9 cellular contexts compared by ENCODE assay signal in the genomic region with DNA sequence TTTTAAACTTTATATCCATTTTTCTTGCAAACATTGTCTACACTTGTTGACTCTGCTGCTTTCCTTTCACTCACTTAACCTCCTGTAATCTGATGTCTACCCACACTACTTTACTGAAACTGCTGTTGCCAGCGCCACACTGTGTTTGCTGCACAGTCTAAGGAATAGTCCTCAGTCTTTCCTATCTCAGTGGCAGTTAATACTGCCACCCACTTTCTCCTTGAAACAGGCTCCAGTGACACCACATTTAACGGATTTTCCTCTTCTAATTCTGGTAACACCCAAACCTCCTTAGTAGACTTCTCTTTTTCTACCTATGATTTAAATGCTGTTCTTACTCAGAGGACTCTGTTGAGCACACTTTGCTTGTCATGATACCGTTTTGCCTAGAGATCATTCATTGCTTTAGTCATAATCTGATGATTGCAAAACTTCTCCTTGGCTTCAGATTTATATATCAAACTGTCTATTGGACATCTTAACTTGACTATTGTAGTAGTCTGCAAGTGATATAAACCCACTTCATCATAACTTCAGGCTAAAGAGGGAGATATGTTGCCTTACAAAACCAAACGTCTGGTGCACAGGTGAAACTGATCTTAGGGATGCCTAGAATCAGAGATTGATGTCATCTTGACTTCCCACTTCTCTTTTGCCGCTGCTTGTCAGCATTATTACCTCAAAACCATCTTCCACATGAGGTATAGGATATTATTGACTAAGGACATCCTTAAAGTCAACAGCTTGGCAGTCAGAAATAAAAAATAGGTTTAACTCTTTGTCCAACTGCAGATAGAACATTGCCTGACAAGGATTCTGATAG.
DNase-seq lines count a peak whose midpoint lies in the region; ATAC-seq lines count a peak whose summit lies in the region.
"Had no signal": no experiment of that assay in that cellular context is flagged by ENCODE, and none has a peak within 500 bp of the region (broad histone marks: within the 10 kb centered on the region; RNA-seq: fewer than 3 reads in every experiment).

No MANE protein-coding gene starts in this region.

- H3K27ac Mint-ChIP-seq in activated naive CD4-positive, alpha-beta T cell treated with anti-CD3 and anti-CD28 coated beads, Interleukin-2, amount 50 U/mL, for 24 hours: peak overlapping the region; percentile 97

- no peaks in the 10 kb centered on the region for H3K9me3 Mint-ChIP-seq in activated T-cell treated with anti-CD3 and anti-CD28 coated beads, Interleukin-2, amount 50 U/mL, for 4 hours
- no peaks in the 10 kb centered on the region for H3K9me3 Mint-ChIP-seq in activated naive CD4-positive, alpha-beta T cell treated with anti-CD3 and anti-CD28 coated beads, Interleukin-2, amount 50 U/mL, for 24 hours

- ATAC-seq in activated T-cell treated with anti-CD3 and anti-CD28 coated beads, Interleukin-2, amount 50 U/mL, for 4 hours: peak; percentile 84 to 91
- peak; percentile 93 for ATAC-seq in stimulated activated naive CD8-positive, alpha-beta T cell treated with anti-CD3 and anti-CD28 coated beads, Interleukin-15, Interleukin-2, amounts not matched to agents 100 U/mL and 50 U/mL, for 24 hours

- in situ Hi-C loops in KBM-7 (cut with MboI; ENCODE audit: low pct_unique_long_range_greater_than_20kb, low sequenced_read_pairs): no loop called here

- H3K36me3 Mint-ChIP-seq in activated T-cell treated with anti-CD3 and anti-CD28 coated beads, Interleukin-2, amount 50 U/mL, for 4 hours (ENCODE audit: insufficient read depth): peaks cover 33% of the 10 kb centered on the region
- H3K36me3 Mint-ChIP-seq in activated naive CD4-positive, alpha-beta T cell treated with anti-CD3 and anti-CD28 coated beads, Interleukin-2, amount 50 U/mL, for 24 hours: peaks cover 21% of the 10 kb centered on the region

- peaks cover 66% of the 10 kb centered on the region for H3K4me1 Mint-ChIP-seq in activated T-cell treated with anti-CD3 and anti-CD28 coated beads, Interleukin-2, amount 50 U/mL, for 4 hours (ENCODE audit: low read depth)
- peaks cover 76% of the 10 kb centered on the region for H3K4me1 Mint-ChIP-seq in activated naive CD4-positive, alpha-beta T cell treated with anti-CD3 and anti-CD28 coated beads, Interleukin-2, amount 50 U/mL, for 24 hours

- peak overlapping the region; percentile 65 for H3K4me3 Mint-ChIP-seq in activated T-cell treated with anti-CD3 and anti-CD28 coated beads, Interleukin-2, amount 50 U/mL, for 4 hours
- peak overlapping the region; percentile 78 for H3K4me3 Mint-ChIP-seq in activated naive CD4-positive, alpha-beta T cell treated with anti-CD3 and anti-CD28 coated beads, Interleukin-2, amount 50 U/mL, for 24 hours

- peak; percentile 24 for DNase-seq in activated T-cell treated with anti-CD3 and anti-CD28 coated beads, Interleukin-2, amount 50 U/mL, for 4 hours
- DNase-seq in activated T-cell treated with anti-CD3 and anti-CD28 coated beads, Interleukin-2, amount 50 U/mL, for 1 hour: no peak
- DNase-seq in KBM-7 (peak; percentile 27), HCEC 1CT (no peak), GM19238 (ENCODE audit: insufficient read length, low spot score) (no peak), NCI-H1694 treated with DMSO at 0.1 percent for 48 hours (lab: John Stamatoyannopoulos, UW) (no peak)
- DNase-seq in stimulated activated naive CD8-positive, alpha-beta T cell treated with anti-CD3 and anti-CD28 coated beads, Interleukin-15, Interleukin-2, amounts not matched to agents 100 U/mL and 50 U/mL, for 24 hours: no peak
- DNase-seq: cerebellar nuclear complex had no signal

- H3K27me3 Mint-ChIP-seq in activated T-cell treated with anti-CD3 and anti-CD28 coated beads, Interleukin-2, amount 50 U/mL, for 4 hours (ENCODE audit: low read depth): no peaks in the 10 kb centered on the region
- no peaks in the 10 kb centered on the region for H3K27me3 Mint-ChIP-seq in activated naive CD4-positive, alpha-beta T cell treated with anti-CD3 and anti-CD28 coated beads, Interleukin-2, amount 50 U/mL, for 24 hours

Comparison
In these comparisons a context has a peak if more than half of its experiments do, and no peak if none do; other contexts are left out.
1. DNase-seq: peak in activated T-cell treated with anti-CD3 and anti-CD28 coated beads, Interleukin-2, amount 50 U/mL, for 4 hours (single experiment) and KBM-7 (single experiment); none in activated T-cell treated with anti-CD3 and anti-CD28 coated beads, Interleukin-2, amount 50 U/mL, for 1 hour (single experiment), stimulated activated naive CD8-positive, alpha-beta T cell treated with anti-CD3 and anti-CD28 coated beads, Interleukin-15, Interleukin-2, amounts not matched to agents 100 U/mL and 50 U/mL, for 24 hours (single experiment), HCEC 1CT (single experiment), GM19238 (single experiment) and NCI-H1694 treated with DMSO at 0.1 percent for 48 hours (single experiment).